7 cellular contexts compared by ENCODE assay signal in genomic region chr3:39414421-39414907, GRCh38. TPM values are rescaled to one million over a fixed set of nuclear protein-coding genes. Genes with fewer than 3 reads are reported as not detected.
A peak's percentile ranks its signal among the peaks of the same experiment; 100 is the strongest.
DNase-seq lines count a peak whose midpoint lies in the region; ATAC-seq lines count a peak whose summit lies in the region.

No MANE protein-coding gene starts in this region.

- peaks cover 56% of the 10 kb centered on the region for H3K36me3 Mint-ChIP-seq in activated T-helper 2 cell treated with anti-CD3 and anti-CD28 coated beads, Interferon-gamma antibody, Interleukin-2, Interleukin-4, amounts not matched to agents 10 μg/mL and 5 μg/mL and 100 μg/mL, durations not matched to agents 14 hours and 24 hours and 36 hours (ENCODE audit: low read depth)
- peaks cover 8 to 15% of the 10 kb centered on the region in 2 donors for H3K36me3 Mint-ChIP-seq in naive B cell

- H3K9me3 ChIP-seq in HUES48 (ENCODE audit: control insufficient read depth, insufficient read depth, low read length): no peaks in the 10 kb centered on the region

- no peak overlapping the region for H3K4me3 ChIP-seq in HUES48 (ENCODE audit: low read depth, low read length)

- no peak overlapping the region for H3K4me3 Mint-ChIP-seq in activated T-helper 2 cell treated with anti-CD3 and anti-CD28 coated beads, Interferon-gamma antibody, Interleukin-2, Interleukin-4, amounts not matched to agents 10 μg/mL and 5 μg/mL and 100 μg/mL, durations not matched to agents 14 hours and 24 hours and 36 hours (ENCODE audit: low read depth)
- H3K4me3 Mint-ChIP-seq in naive B cell: peak overlapping the region in 1 of 8 donors; percentile 63

- H3K36me3 ChIP-seq in HUES48 (ENCODE audit: control insufficient read depth, insufficient read depth, low read length): peaks cover 48% of the 10 kb centered on the region

- peak; percentile 35 for DNase-seq in ELF-1 (ENCODE audit: low read depth, low spot score)
- no peak for DNase-seq in activated T-helper 2 cell treated with anti-CD3 and anti-CD28 coated beads, Interferon-gamma antibody, Interleukin-2, Interleukin-4, amounts not matched to agents 10 μg/mL and 5 μg/mL and 100 μg/mL, durations not matched to agents 14 hours and 24 hours and 36 hours (ENCODE audit: low spot score)
- DNase-seq in naive B cell: no peak
- no peak for DNase-seq in caudate nucleus (lab: John Stamatoyannopoulos, UW)

- peaks cover 6% of the 10 kb centered on the region for H3K27me3 Mint-ChIP-seq in activated T-helper 2 cell treated with anti-CD3 and anti-CD28 coated beads, Interferon-gamma antibody, Interleukin-2, Interleukin-4, amounts not matched to agents 10 μg/mL and 5 μg/mL and 100 μg/mL, durations not matched to agents 14 hours and 24 hours and 36 hours (ENCODE audit: low read depth)
- H3K27me3 Mint-ChIP-seq in naive B cell: no peaks in the 10 kb centered on the region

- H3K9ac ChIP-seq in HUES48 (ENCODE audit: low read depth, low read length): no peak overlapping the region

- H3K9me3 Mint-ChIP-seq in activated T-helper 2 cell treated with anti-CD3 and anti-CD28 coated beads, Interferon-gamma antibody, Interleukin-2, Interleukin-4, amounts not matched to agents 10 μg/mL and 5 μg/mL and 100 μg/mL, durations not matched to agents 14 hours and 24 hours and 36 hours: no peaks in the 10 kb centered on the region
- no peaks in the 10 kb centered on the region for H3K9me3 Mint-ChIP-seq in naive B cell

- H3K4me1 ChIP-seq in HUES48 (ENCODE audit: control insufficient read depth, insufficient read depth, low read length): peaks cover 19% of the 10 kb centered on the region

- ATAC-seq in naive B cell (ENCODE audit: low read depth in 2 of 2): no peak
- ATAC-seq in GM18870 (IDR thresholded peaks at IDR 0.05; ENCODE audit: unreplicated experiment): no peak
- no peak for ATAC-seq in GM19328 (IDR thresholded peaks at IDR 0.05; ENCODE audit: unreplicated experiment)

- peak overlapping the region; percentile 1 for H3K27ac Mint-ChIP-seq in activated T-helper 2 cell treated with anti-CD3 and anti-CD28 coated beads, Interferon-gamma antibody, Interleukin-2, Interleukin-4, amounts not matched to agents 10 μg/mL and 5 μg/mL and 100 μg/mL, durations not matched to agents 14 hours and 24 hours and 36 hours
- H3K27ac Mint-ChIP-seq in naive B cell: peak overlapping the region in 4 of 6 donors; percentile 39 to 80 (median 62)

- no peaks in the 10 kb centered on the region for H3K27me3 ChIP-seq in HUES48 (ENCODE audit: control insufficient read depth, insufficient read depth, low read length)

- intact Hi-C loops in activated T-helper 2 cell treated with anti-CD3 and anti-CD28 coated beads, Interferon-gamma antibody, Interleukin-2, Interleukin-4, amounts not matched to agents 10 μg/mL and 5 μg/mL and 100 μg/mL, durations not matched to agents 14 hours and 24 hours and 36 hours (cut with micrococcal nuclease): no loop called here

- H3K27ac ChIP-seq in HUES48 (ENCODE audit: low read depth, low read length) (peak overlapping the region; percentile 30), caudate nucleus (ENCODE audit: low read depth, low read length) (no peak overlapping the region)

- H3K4me1 Mint-ChIP-seq in activated T-helper 2 cell treated with anti-CD3 and anti-CD28 coated beads, Interferon-gamma antibody, Interleukin-2, Interleukin-4, amounts not matched to agents 10 μg/mL and 5 μg/mL and 100 μg/mL, durations not matched to agents 14 hours and 24 hours and 36 hours (ENCODE audit: low read depth): peaks cover 26% of the 10 kb centered on the region
- H3K4me1 Mint-ChIP-seq in naive B cell: peaks cover 15 to 31% (median 29%) of the 10 kb centered on the region in 3 donors

RNA-seq across cellular contexts. Expression of gene RPSA, which starts 7.9 kb away (rescaled TPM):
- total RNA-seq in activated T-helper 2 cell treated with anti-CD3 and anti-CD28 coated beads, Interferon-gamma antibody, Interleukin-2, Interleukin-4, amounts not matched to agents 10 μg/mL and 5 μg/mL and 100 μg/mL, durations not matched to agents 14 hours and 24 hours and 36 hours: 2,053 and 2,074 TPM in 2 replicates
- 1,000 to 10,000 TPM; 1,144 to 1,512 (median 1,204) TPM for polyA plus RNA-seq in naive B cell (ENCODE audit: low read depth in 6 of 6)

RNA-seq across cellular contexts. Expression of gene SLC25A38, which starts 31.3 kb away (rescaled TPM):
- total RNA-seq in activated T-helper 2 cell treated with anti-CD3 and anti-CD28 coated beads, Interferon-gamma antibody, Interleukin-2, Interleukin-4, amounts not matched to agents 10 μg/mL and 5 μg/mL and 100 μg/mL, durations not matched to agents 14 hours and 24 hours and 36 hours: 35.5 and 37.5 TPM in 2 replicates
- 10 to 100 TPM; 44.4 to 70.4 (median 56.5) TPM for polyA plus RNA-seq in naive B cell (ENCODE audit: low read depth in 6 of 6)

RNA-seq across cellular contexts. Expression of gene MOBP, which starts 53.0 kb away (rescaled TPM):
- total RNA-seq in activated T-helper 2 cell treated with anti-CD3 and anti-CD28 coated beads, Interferon-gamma antibody, Interleukin-2, Interleukin-4, amounts not matched to agents 10 μg/mL and 5 μg/mL and 100 μg/mL, durations not matched to agents 14 hours and 24 hours and 36 hours: 0.14 TPM in 1 of 2 replicates, not detected in the other
- not detected for polyA plus RNA-seq in naive B cell (ENCODE audit: low read depth in 6 of 6)
